ENCODE assay signal across 8 cellular contexts in genomic region chr11:16607675-16608644, GRCh38.
DNase-seq lines count a peak whose midpoint lies in the region; ATAC-seq lines count a peak whose summit lies in the region.

No MANE protein-coding gene starts in this region.

- DNase-seq in ELR (ENCODE audit: low read depth) (peak; percentile 8), NCI-H526 (lab: John Stamatoyannopoulos, UW) (peak; percentile 64 to 84), epithelial cell of prostate (ENCODE audit: low read depth, low spot score) (peak; percentile 29), mucosa of gallbladder (ENCODE audit: low spot score) (peak; percentile 67), OCI-M2 (lab: John Stamatoyannopoulos, UW; ENCODE audit: unreplicated experiment) (no peak)

- ATAC-seq in HG02763 (IDR thresholded peaks at IDR 0.05; ENCODE audit: unreplicated experiment) (no peak), HG03354 (IDR thresholded peaks at IDR 0.05; ENCODE audit: poor library complexity, severe bottlenecking, unreplicated experiment) (no peak), GM21515 (IDR thresholded peaks at IDR 0.05; ENCODE audit: unreplicated experiment) (no peak)

- no peak overlapping the region for H3K27ac ChIP-seq in epithelial cell of prostate
